19 cellular contexts compared by ENCODE assay signal in genomic region chr1:67579623-67580394, GRCh38.
"Had no signal": no experiment of that assay in that cellular context is flagged by ENCODE, and none has a peak within 500 bp of the region (broad histone marks: within the 10 kb centered on the region; RNA-seq: fewer than 3 reads in every experiment).

No MANE protein-coding gene starts in this region.

- H3K36me3 ChIP-seq: adrenal gland, right atrium auricular region, tibial artery had no signal

- H3K27me3 ChIP-seq: adrenal gland, right atrium auricular region, tibial artery had no signal

- H3K36me3 Mint-ChIP-seq: activated naive CD4-positive, alpha-beta T cell treated with anti-CD3 and anti-CD28 coated beads, Interleukin-2, amount 50 U/mL, for 72 hours had no signal

- H3K9me3 ChIP-seq: adrenal gland, right atrium auricular region, tibial artery had no signal

- H3K27ac Mint-ChIP-seq: activated T-helper 1 cell treated with anti-CD3 and anti-CD28 coated beads, Interleukin-12 subunit alpha, Interleukin-12 subunit beta, Interleukin-2, Interleukin-4 antibody, amounts not matched to agents 30 ng/mL and 10 ng/mL and 1 ng/mL, durations not matched to agents 14 hours and 24 hours and 36 hours; dendritic cell treated with granulocyte-macrophage colony-stimulating factor and Interleukin-4, amounts not matched to agents 40 ng/mL and 50 ng/mL, for 4 days; nephron had no signal

- H3K27me3 Mint-ChIP-seq: dendritic cell treated with granulocyte-macrophage colony-stimulating factor and Interleukin-4, amounts not matched to agents 40 ng/mL and 50 ng/mL, for 4 days had no signal

- H3K27ac ChIP-seq: adrenal gland, right atrium auricular region, tibial artery had no signal

- H3K4me1 ChIP-seq: adrenal gland had no signal

- DNase-seq: activated CD4-positive, alpha-beta T cell treated with anti-CD3 and anti-CD28 coated beads, Interleukin-2, amount 50 U/mL, for 48 hours; activated gamma-delta T cell treated with Interleukin-2 at 50 U/mL for 16 hours; adrenal gland; effector CD8-positive, alpha-beta T cell; foreskin fibroblast; hypothalamus; islet precursor cell; midbrain; posterior cingulate gyrus; stimulated activated CD4-positive, alpha-beta T cell treated with anti-CD3 and anti-CD28 coated beads, Interleukin-12 subunit alpha, Interleukin-12 subunit beta, amount 100 ng/mL, for 4 hours; stimulated activated CD4-positive, alpha-beta T cell treated with anti-CD3 and anti-CD28 coated beads, Interleukin-1b, Interleukin-23, amount 100 ng/mL, for 48 hours; stimulated activated naive CD4-positive, alpha-beta T cell treated with Interleukin-2 at 50 U/mL for 16 hours; substantia nigra; tibial artery had no signal

- H3K4me3 Mint-ChIP-seq: activated T-helper 1 cell treated with anti-CD3 and anti-CD28 coated beads, Interleukin-12 subunit alpha, Interleukin-12 subunit beta, Interleukin-2, Interleukin-4 antibody, amounts not matched to agents 30 ng/mL and 10 ng/mL and 1 ng/mL, durations not matched to agents 14 hours and 24 hours and 36 hours; dendritic cell treated with granulocyte-macrophage colony-stimulating factor and Interleukin-4, amounts not matched to agents 40 ng/mL and 50 ng/mL, for 4 days; nephron had no signal

- H3K9me3 Mint-ChIP-seq: activated naive CD4-positive, alpha-beta T cell treated with anti-CD3 and anti-CD28 coated beads, Interleukin-2, amount 50 U/mL, for 72 hours; activated T-helper 1 cell treated with anti-CD3 and anti-CD28 coated beads, Interleukin-12 subunit alpha, Interleukin-12 subunit beta, Interleukin-2, Interleukin-4 antibody, amounts not matched to agents 30 ng/mL and 10 ng/mL and 1 ng/mL, durations not matched to agents 14 hours and 24 hours and 36 hours; dendritic cell treated with granulocyte-macrophage colony-stimulating factor and Interleukin-4, amounts not matched to agents 40 ng/mL and 50 ng/mL, for 4 days; nephron had no signal

- H3K4me3 ChIP-seq: adrenal gland, right atrium auricular region, tibial artery had no signal

- ATAC-seq: activated naive CD4-positive, alpha-beta T cell treated with anti-CD3 and anti-CD28 coated beads, Interleukin-2, amount 50 U/mL, for 72 hours had no signal
